In the genomic region with DNA sequence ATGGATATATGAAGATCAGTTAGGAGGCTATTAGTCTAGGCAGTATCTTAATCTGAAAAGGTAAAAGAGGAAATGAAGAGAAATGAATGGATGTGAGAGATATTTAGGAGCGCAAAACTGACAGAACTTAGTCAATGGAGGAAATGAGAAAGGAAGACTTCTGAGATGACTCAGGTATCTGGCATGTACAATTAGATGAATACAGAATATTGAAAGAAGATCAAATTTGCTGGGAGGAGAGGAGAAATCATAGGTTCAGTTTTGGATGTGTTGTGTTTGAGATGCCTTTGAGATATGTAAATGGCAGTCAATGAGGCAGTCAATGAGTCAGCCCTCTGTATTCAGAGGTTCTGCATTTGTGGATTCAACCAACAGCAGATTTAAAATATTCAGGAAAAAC, we compare ENCODE assay signal across 17 cellular contexts. TPM values are rescaled to one million over a fixed set of nuclear protein-coding genes. Genes with fewer than 3 reads are reported as not detected.
DNase-seq lines count a peak whose midpoint lies in the region; ATAC-seq and TF ChIP-seq lines count a peak whose summit lies in the region.
"Had no signal": no experiment of that assay in that cellular context is flagged by ENCODE, and none has a peak within 500 bp of the region (broad histone marks: within the 10 kb centered on the region; RNA-seq: fewer than 3 reads in every experiment).

No MANE protein-coding gene starts in this region.

- no peak for TF ChIP-seq CTCF in PC-3 (conservative IDR thresholded peaks at IDR 0.05; ENCODE audit: low read depth, low read length)
- no peak for TF ChIP-seq CTCF in epithelial cell of esophagus (IDR thresholded peaks at IDR 0.05; ENCODE audit: insufficient read depth, low read depth, low read length, missing control alignments)
- TF ChIP-seq CTCF in colonic mucosa (IDR thresholded peaks at IDR 0.05), result no peak

- H3K27me3 ChIP-seq in ACC112 (ENCODE audit: insufficient read depth, low read length), result no peaks in the 10 kb centered on the region
- no peaks in the 10 kb centered on the region for H3K27me3 ChIP-seq in PC-3 (ENCODE audit: low read length)
- H3K27me3 ChIP-seq in colonic mucosa, result no peaks in the 10 kb centered on the region
- H3K27me3 ChIP-seq: ascending aorta, testis had no signal

- H3K4me1 ChIP-seq in ACC112 (ENCODE audit: control insufficient read depth, insufficient read depth, low read length, unreplicated experiment) (peaks cover 20% of the 10 kb centered on the region), PC-3 (ENCODE audit: insufficient read depth, low read length) (peaks cover 15% of the 10 kb centered on the region), colonic mucosa (no peaks in the 10 kb centered on the region)
- H3K4me1 ChIP-seq: ascending aorta, testis had no signal

- H3K9me3 ChIP-seq in PC-3 (ENCODE audit: low read length) (no peaks in the 10 kb centered on the region), colonic mucosa (no peaks in the 10 kb centered on the region)
- H3K9me3 ChIP-seq: ascending aorta, testis had no signal

- no peaks in the 10 kb centered on the region for H3K9me2 ChIP-seq in PC-3 (replicated peaks; ENCODE audit: low read length)

- H2AFZ ChIP-seq in ACC112 (ENCODE audit: low read length, unreplicated experiment), result no peak overlapping the region
- no peak overlapping the region for H2AFZ ChIP-seq in PC-3 (ENCODE audit: low read length)

- no peaks in the 10 kb centered on the region for H4K20me1 ChIP-seq in PC-3 (ENCODE audit: low read length)

- no peak overlapping the region for H3K9ac ChIP-seq in PC-3 (ENCODE audit: low read length)
- H3K9ac ChIP-seq in colonic mucosa (ENCODE audit: low read depth in 2 of 2, low read length in 2 of 2), result no peak overlapping the region

- no peak overlapping the region for H3K4me3 ChIP-seq in ACC112 (ENCODE audit: low read depth, low read length)
- H3K4me3 ChIP-seq in PC-3 (ENCODE audit: low read length), result no peak overlapping the region
- H3K4me3 ChIP-seq in epithelial cell of esophagus (ENCODE audit: low read length), result no peak overlapping the region
- no peak overlapping the region for H3K4me3 ChIP-seq in colonic mucosa
- H3K4me3 ChIP-seq: ascending aorta, testis had no signal

- DNase-seq in PC-3, result peak; percentile 65
- peak; percentile 35 for DNase-seq in epithelial cell of esophagus (ENCODE audit: low read depth)
- DNase-seq in colonic mucosa, result no peak
- DNase-seq in HEK293T (ENCODE audit: extremely low spot score), result no peak
- DNase-seq: activated CD4-positive, alpha-beta T cell treated with anti-CD3 and anti-CD28 coated beads, Interleukin-2, amount 50 U/mL, for 1 hour; effector CD8-positive, alpha-beta T cell; GOT3; islet precursor cell; NCI-H1930; Right ventricle myocardium superior; T1000; testis had no signal

- POLR2A ChIA-PET in PC-3 (lab: Charles Lee; ENCODE audit: unreplicated experiment) (no interaction called here), HEK293T (lab: Yijun Ruan, JAX) (no interaction called here)

- no peaks in the 10 kb centered on the region for H3F3A ChIP-seq in PC-3 (ENCODE audit: low read length, unreplicated experiment)

- no TSS peak for BruUV-seq in PC-3 (replicated peaks; lab: Mats Ljungman, UMichigan)

- CTCF ChIA-PET in PC-3 (lab: Charles Lee) (no interaction called here), HEK293T (lab: Yijun Ruan, JAX) (no interaction called here)

- intact Hi-C loops in PC-3 (cut with micrococcal nuclease) (no loop called here), colonic mucosa (cut with DNase I) (no loop called here)

- ATAC-seq in GM18868 (IDR thresholded peaks at IDR 0.05; ENCODE audit: unreplicated experiment) (peak; percentile 32), PC-3 (peak; percentile 75), HG02678 (IDR thresholded peaks at IDR 0.05; ENCODE audit: unreplicated experiment) (no peak), GM21737 (IDR thresholded peaks at IDR 0.05; ENCODE audit: unreplicated experiment) (no peak)

- H3K36me3 ChIP-seq in ACC112 (ENCODE audit: insufficient read depth, low read length) (peaks cover 3% of the 10 kb centered on the region; the same call in 1 of the 2 replicates), PC-3 (ENCODE audit: low read depth, low read length) (peaks cover 12% of the 10 kb centered on the region; the same call in 1 of the 2 replicates), colonic mucosa (no peaks in the 10 kb centered on the region)

- peak overlapping the region; percentile 25 for H3K27ac ChIP-seq in ACC112 (ENCODE audit: low read depth, low read length)
- H3K27ac ChIP-seq in PC-3 (ENCODE audit: low read length), result no peak overlapping the region
- H3K27ac ChIP-seq in colonic mucosa, result no peak overlapping the region
- H3K27ac ChIP-seq: ascending aorta, testis had no signal

- H3K4me2 ChIP-seq in PC-3 (ENCODE audit: low read length), result no peak overlapping the region

- H3K79me2 ChIP-seq in ACC112 (ENCODE audit: control insufficient read depth, insufficient read depth, low read length, unreplicated experiment), result no peaks in the 10 kb centered on the region
- no peaks in the 10 kb centered on the region for H3K79me2 ChIP-seq in PC-3 (ENCODE audit: low read length)

TF ChIP-seq in HEK293T, 16 proteins besides CTCF, POLR2A, EP300 and RAD21:
- TF ChIP-seq LEF1 (IDR thresholded peaks at IDR 0.05; ENCODE audit: borderline replicate concordance) (no peak), BHLHE40 (IDR thresholded peaks at IDR 0.05; ENCODE audit: borderline replicate concordance) (no peak), ELF4 (IDR thresholded peaks at IDR 0.05) (no peak), FOXA1 (IDR thresholded peaks at IDR 0.05) (no peak)
TF ChIP-seq in HEK293T: peak in this region for 0.

RNA-seq across cellular contexts. Expression of gene GAB2, which starts 42.8 kb away (rescaled TPM):
- total RNA-seq in PC-3 (2014; rRNA removed), result 7.1 and 10.7 TPM in 2 replicates
- 10 to 100 TPM; 20.0 to 21.1 TPM for total RNA-seq in colonic mucosa

Comparison
In these comparisons a context has a peak if more than half of its experiments do, and no peak if none do; other contexts are left out.
1. ATAC-seq: peak in GM18868 (single experiment) and PC-3 (single experiment); none in HG02678 (single experiment) and GM21737 (single experiment).
2. DNase-seq: peak in PC-3 (single experiment) and epithelial cell of esophagus (single experiment); none in colonic mucosa (single experiment) and HEK293T (single experiment).